Comparison of ENCODE assay signal across 8 cellular contexts in the genomic region with DNA sequence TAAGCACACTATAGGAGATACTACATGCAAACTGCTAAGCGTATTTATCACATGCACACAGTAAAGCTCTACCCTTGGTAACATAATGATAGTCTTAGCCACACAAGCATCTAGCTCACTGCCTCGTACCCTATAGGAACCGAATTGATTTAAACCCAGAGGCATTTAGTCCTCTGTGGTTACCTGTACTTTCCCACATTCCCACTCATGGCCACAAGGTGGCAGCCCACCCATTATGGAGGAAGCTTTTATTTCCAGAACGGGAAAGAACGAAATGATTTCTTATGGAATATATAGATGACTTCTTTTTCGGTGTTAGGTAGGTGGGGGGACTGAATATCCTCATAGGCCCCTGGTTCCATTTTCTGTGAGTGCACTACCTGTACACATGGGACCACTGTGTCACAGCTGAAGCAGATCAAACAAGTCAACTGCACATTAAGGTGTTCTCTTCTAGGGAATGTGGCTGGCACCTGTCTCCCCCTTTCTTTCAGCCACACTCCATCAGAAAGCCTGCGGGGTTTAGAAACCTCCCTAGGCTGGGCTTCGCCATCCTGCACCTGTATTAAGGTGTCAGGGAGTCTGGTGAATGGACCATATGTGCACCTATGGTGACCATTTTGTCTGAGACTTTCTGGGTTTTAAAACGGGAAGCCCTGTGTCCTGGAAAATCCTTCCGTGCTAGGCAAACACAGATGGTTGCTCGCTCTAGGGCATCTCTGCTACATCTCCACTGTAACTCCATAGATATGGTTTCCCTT.
DNase-seq lines count a peak whose midpoint lies in the region; ATAC-seq, FAIRE-seq and TF ChIP-seq lines count a peak whose summit lies in the region.

No MANE protein-coding gene starts in this region.

- H3K4me3 ChIP-seq in NB4 (ENCODE audit: low read depth, low read length), result no peak overlapping the region

- DNase-seq in DMS53 (lab: John Stamatoyannopoulos, UW) (peak; percentile 78), NB4 (ENCODE audit: low read depth) (peak; percentile 60), T-helper 9 cell (peak; percentile 26), T47D (ENCODE audit: low read depth in 1 of 2, low spot score in 1 of 2) (peak; percentile 61 to 83)
- DNase-seq in stimulated activated CD4-positive, alpha-beta T cell treated with anti-CD3 and anti-CD28 coated beads, Interleukin-1b, Interleukin-23, amount 100 ng/mL, for 4 hours (ENCODE audit: low read depth in 2 of 2), result peak; percentile 8 to 47

- in situ Hi-C loops in T47D (cut with HindIII; ENCODE audit: low pct_unique_long_range_greater_than_20kb, low sequenced_read_pairs), result no loop called here

- TF ChIP-seq POLR2A in NB4 (IDR thresholded peaks at IDR 0.05; ENCODE audit: extremely low read depth, insufficient read length), result no peak

- FAIRE-seq in islet of Langerhans (lab: Jason Lieb, UNC), result peak; percentile 5

- peak; percentile 93 for ATAC-seq in GM21786 (IDR thresholded peaks at IDR 0.05; ENCODE audit: unreplicated experiment)
- no peak for ATAC-seq in GM18858 (IDR thresholded peaks at IDR 0.05; ENCODE audit: unreplicated experiment)

- peak; percentile 80 for TF ChIP-seq CTCF in NB4 (IDR thresholded peaks at IDR 0.05; ENCODE audit: low read depth, low read length)

Comparison
In these comparisons a context has a peak if more than half of its experiments do, and no peak if none do; other contexts are left out.
1. DNase-seq: peak in every context shown above with its lines; median percentile 78 in DMS53; 72 in T47D; 60 in NB4; 28 in stimulated activated CD4-positive, alpha-beta T cell treated with anti-CD3 and anti-CD28 coated beads, Interleukin-1b, Interleukin-23, amount 100 ng/mL, for 4 hours; 26 in T-helper 9 cell.